25 cellular contexts compared by ENCODE assay signal in genomic region chr2:40653829-40654228, GRCh38.
DNase-seq lines count a peak whose midpoint lies in the region; ATAC-seq, FAIRE-seq and TF ChIP-seq lines count a peak whose summit lies in the region.
"Had no signal": no experiment of that assay in that cellular context is flagged by ENCODE, and none has a peak within 500 bp of the region (broad histone marks: within the 10 kb centered on the region; RNA-seq: fewer than 3 reads in every experiment).

No MANE protein-coding gene starts in this region.

- H3K4me1 ChIP-seq in RWPE2 (ENCODE audit: insufficient read depth, poor library complexity, severe bottlenecking) = peaks cover 22% of the 10 kb centered on the region
- H3K4me1 ChIP-seq in gastrocnemius medialis = no peaks in the 10 kb centered on the region
- H3K4me1 ChIP-seq: BLaER1, heart right ventricle, pancreas, transverse colon had no signal

- no peak for TF ChIP-seq CTCF in RWPE2 (IDR thresholded peaks at IDR 0.05; ENCODE audit: poor library complexity, severe bottlenecking)
- no peak for TF ChIP-seq CTCF in gastrocnemius medialis (IDR thresholded peaks at IDR 0.05 in 4 of 5, conservative IDR thresholded peaks at IDR 0.05 in 1 of 5)
- TF ChIP-seq CTCF in GM13977 (IDR thresholded peaks at IDR 0.05; ENCODE audit: extremely low read depth, insufficient read depth, missing control alignments) = no peak

- intact Hi-C loops in gastrocnemius medialis (cut with DNase I; ENCODE audit: low total_unique reads) = no loop called here

- peak overlapping the region; percentile 56 for H3K27ac ChIP-seq in RWPE2 (ENCODE audit: poor library complexity, severe bottlenecking)
- no peak overlapping the region for H3K27ac ChIP-seq in gastrocnemius medialis
- H3K27ac ChIP-seq: BLaER1, heart right ventricle, pancreas, transverse colon had no signal

- ATAC-seq in RWPE2 (ENCODE audit: low read depth) = peak; percentile 87
- no peak for ATAC-seq in gastrocnemius medialis
- ATAC-seq: activated T-cell treated with anti-CD3 and anti-CD28 coated beads, Interleukin-2, amount 50 U/mL, for 4 hours; heart right ventricle; left cardiac atrium; pancreas; right cardiac atrium had no signal

- DNase-seq in Caki2 (ENCODE audit: low read depth) (peak; percentile 45), HPDE6-E6E7 (ENCODE audit: extremely low spot score) (peak; percentile 1), RWPE2 (ENCODE audit: low spot score) (no peak), iris pigment epithelial cell (ENCODE audit: low read depth) (peak; percentile 0), gastrocnemius medialis (no peak), GM12892 (ENCODE audit: insufficient read length) (no peak), HuH-7 (ENCODE audit: low spot score) (no peak), GM13977 (ENCODE audit: low spot score) (no peak)
- DNase-seq: activated CD4-positive, alpha-beta T cell treated with anti-CD3 and anti-CD28 coated beads, Interleukin-2, amount 10 ng/mL, durations not matched to agents 7 days and 5 days; activated naive CD4-positive, alpha-beta T cell; activated T-cell treated with anti-CD3 and anti-CD28 coated beads, Interleukin-2, amount 50 U/mL, for 4 hours; heart right ventricle; KG1; left cardiac atrium; NCI-H2029 treated with DMSO at 0.1 percent for 48 hours; NCI-H748 treated with DMSO at 0.1 percent for 48 hours; pancreas; right cardiac atrium; SHP77; stimulated activated CD4-positive, alpha-beta T cell treated with anti-CD3 and anti-CD28 coated beads, Interleukin-2, amount 100 ng/mL, for 48 hours; T1000; transverse colon had no signal

- H3K4me3 ChIP-seq in RWPE2 (ENCODE audit: severe bottlenecking) = no peak overlapping the region
- H3K4me3 ChIP-seq in gastrocnemius medialis = no peak overlapping the region
- H3K4me3 ChIP-seq: BLaER1, heart right ventricle, pancreas, transverse colon had no signal

- no peaks in the 10 kb centered on the region for H3K9me3 ChIP-seq in RWPE2 (ENCODE audit: severe bottlenecking)
- H3K9me3 ChIP-seq in gastrocnemius medialis = no peaks in the 10 kb centered on the region
- H3K9me3 ChIP-seq: BLaER1, heart right ventricle, pancreas, transverse colon had no signal

- TF ChIP-seq POLR2A in gastrocnemius medialis (IDR thresholded peaks at IDR 0.05) (no peak), GM12892 (IDR thresholded peaks at IDR 0.05; ENCODE audit: low read depth, low read length) (no peak)

- no peak for FAIRE-seq in GM12892 (lab: Jason Lieb, UNC)
- FAIRE-seq: H1, HTR-8/SVneo, pancreas had no signal

- in situ Hi-C loops in Caki2 (cut with HindIII; ENCODE audit: low pct_unique_long_range_greater_than_20kb, low sequenced_read_pairs) (no loop called here), gastrocnemius medialis (cut with MboI; ENCODE audit: low sequenced_read_pairs in 4 of 4) (no loop called here), GM13977 (cut with MboI; ENCODE audit: low pct_unique_long_range_greater_than_20kb, low sequenced_read_pairs, unreplicated experiment) (no loop called here)

- H3K36me3 ChIP-seq in RWPE2 (ENCODE audit: low read depth) (no peaks in the 10 kb centered on the region), gastrocnemius medialis (no peaks in the 10 kb centered on the region)
- H3K36me3 ChIP-seq: BLaER1, heart right ventricle, pancreas, transverse colon had no signal

- no peaks in the 10 kb centered on the region for H3K27me3 ChIP-seq in RWPE2 (ENCODE audit: insufficient read depth, poor library complexity, severe bottlenecking)
- no peaks in the 10 kb centered on the region for H3K27me3 ChIP-seq in gastrocnemius medialis
- H3K27me3 ChIP-seq: BLaER1, heart right ventricle, pancreas, transverse colon had no signal

Comparison
In these comparisons a context has a peak if more than half of its experiments do, and no peak if none do; other contexts are left out.
1. DNase-seq: peak in Caki2 (single experiment), HPDE6-E6E7 (single experiment) and iris pigment epithelial cell (single experiment); none in RWPE2 (single experiment), gastrocnemius medialis (0 of 2), GM12892 (single experiment), HuH-7 (single experiment) and GM13977 (single experiment).